19 cellular contexts compared by ENCODE assay signal in the genomic region with DNA sequence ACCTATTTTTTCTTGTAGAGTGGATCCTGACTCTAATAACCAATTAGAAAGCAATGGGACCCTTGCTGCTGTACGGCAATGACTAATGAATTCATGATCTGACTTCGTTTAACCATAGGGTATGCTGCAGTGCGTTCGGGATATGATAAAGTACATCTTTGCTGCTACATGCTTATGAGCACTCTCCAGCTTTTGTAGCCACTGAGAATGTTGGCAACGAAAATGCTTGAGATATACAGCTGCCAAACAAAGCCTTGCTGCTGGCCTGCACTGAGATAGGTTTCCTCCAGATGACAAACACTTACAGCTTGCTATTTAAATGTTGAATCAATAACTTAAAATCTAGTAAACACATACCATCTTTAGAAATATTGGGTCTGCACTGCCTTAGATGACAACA.
A peak's percentile ranks its signal among the peaks of the same experiment; 100 is the strongest.
DNase-seq lines count a peak whose midpoint lies in the region; ATAC-seq, FAIRE-seq and TF ChIP-seq lines count a peak whose summit lies in the region.
"Had no signal": no experiment of that assay in that cellular context is flagged by ENCODE, and none has a peak within 500 bp of the region (broad histone marks: within the 10 kb centered on the region; RNA-seq: fewer than 3 reads in every experiment).

No MANE protein-coding gene starts in this region.

- no peaks in the 10 kb centered on the region for H4K20me1 ChIP-seq in Karpas-422 (ENCODE audit: insufficient read depth, low read depth, low read length)

- H3K36me3 ChIP-seq in heart left ventricle (no peaks in the 10 kb centered on the region), left ventricle myocardium inferior (no peaks in the 10 kb centered on the region), bronchial epithelial cell (ENCODE audit: control insufficient read depth, insufficient read depth, low read length) (no peaks in the 10 kb centered on the region), spleen (no peaks in the 10 kb centered on the region), Karpas-422 (ENCODE audit: insufficient read depth, low read length) (no peaks in the 10 kb centered on the region)

- intact Hi-C loops in heart left ventricle (cut with DNase I) (no loop called here), left ventricle myocardium inferior (cut with micrococcal nuclease) (no loop called here), spleen (cut with DNase I; ENCODE audit: low total_unique reads) (no loop called here)

- TF ChIP-seq CTCF in heart left ventricle (IDR thresholded peaks at IDR 0.05) (no peak), left ventricle myocardium inferior (IDR thresholded peaks at IDR 0.05; ENCODE audit: borderline replicate concordance) (no peak), bronchial epithelial cell (IDR thresholded peaks at IDR 0.05; ENCODE audit: insufficient read depth, low read length, severe bottlenecking) (no peak), spleen (IDR thresholded peaks at IDR 0.05 in 8 of 11, conservative IDR thresholded peaks at IDR 0.05 in 3 of 11) (no peak)

- no peaks in the 10 kb centered on the region for H3K27me3 ChIP-seq in heart left ventricle
- no peaks in the 10 kb centered on the region for H3K27me3 ChIP-seq in left ventricle myocardium inferior (ENCODE audit: low read depth)
- H3K27me3 ChIP-seq in bronchial epithelial cell (ENCODE audit: control insufficient read depth, insufficient read depth, low read length) = no peaks in the 10 kb centered on the region
- no peaks in the 10 kb centered on the region for H3K27me3 ChIP-seq in spleen (replicated peaks in 1 of 7)
- H3K27me3 ChIP-seq in Karpas-422 (ENCODE audit: low read length) = no peaks in the 10 kb centered on the region

- no peak overlapping the region for H2AFZ ChIP-seq in Karpas-422 (ENCODE audit: low read length)

- TF ChIP-seq POLR2A in heart left ventricle (IDR thresholded peaks at IDR 0.05) = no peak
- no peak for TF ChIP-seq POLR2A in spleen (IDR thresholded peaks at IDR 0.05)

- H3K4me3 ChIP-seq in heart left ventricle (no peak overlapping the region), left ventricle myocardium inferior (no peak overlapping the region), bronchial epithelial cell (ENCODE audit: low read depth, low read length) (no peak overlapping the region), spleen (no peak overlapping the region), Karpas-422 (ENCODE audit: low read length) (no peak overlapping the region)

- ATAC-seq in heart left ventricle = peak in 3 of 4 donors; percentile 54 to 71 (median 65)
- ATAC-seq in GM21526 (IDR thresholded peaks at IDR 0.05; ENCODE audit: low FRiP score, unreplicated experiment) = no peak
- ATAC-seq: PC-3 had no signal

- FAIRE-seq in bronchial epithelial cell (lab: Jason Lieb, UNC) = peak; percentile 13
- FAIRE-seq: G401.6, GM12892 had no signal

- no peak overlapping the region for H3K27ac ChIP-seq in heart left ventricle
- H3K27ac ChIP-seq in left ventricle myocardium inferior (replicated peaks) = no peak overlapping the region
- no peak overlapping the region for H3K27ac ChIP-seq in spleen
- no peak overlapping the region for H3K27ac ChIP-seq in Karpas-422 (ENCODE audit: low read length)
- H3K27ac ChIP-seq: KMS-11 had no signal

- 24 to 36% (median 29%) methylated on average over 5 of the region's 5 CpGs for WGBS in heart left ventricle, 4 donors
- 77 to 87% (median 81%) methylated on average over 5 of the region's 5 CpGs for WGBS in spleen, 5 donors

- H3K4me1 ChIP-seq in heart left ventricle (peaks cover 0 to 10% (median 0%) of the 10 kb centered on the region in 12 donors), left ventricle myocardium inferior (peaks cover 10% of the 10 kb centered on the region), spleen (no peaks in the 10 kb centered on the region), Karpas-422 (ENCODE audit: low read length) (no peaks in the 10 kb centered on the region)

- H3K4me2 ChIP-seq in Karpas-422 (ENCODE audit: low read depth, low read length, poor library complexity, severe bottlenecking) = no peak overlapping the region
- H3K4me2 ChIP-seq: KMS-11, SK-N-SH had no signal

- H3K79me2 ChIP-seq in Karpas-422 (ENCODE audit: low read length) = no peaks in the 10 kb centered on the region

- no peak overlapping the region for H3K9ac ChIP-seq in Karpas-422 (ENCODE audit: low read length)
- H3K9ac ChIP-seq: KMS-11, SK-N-SH had no signal

- DNase-seq in heart left ventricle = peak in 1 of 5 donors; percentile 18
- no peak for DNase-seq in left ventricle myocardium inferior
- peak; percentile 0 for DNase-seq in NCI-H1092 (lab: John Stamatoyannopoulos, UW)
- DNase-seq in bronchial epithelial cell (ENCODE audit: low read depth) = no peak
- DNase-seq in spleen = no peak
- DNase-seq in Karpas-422 = no peak
- DNase-seq: IMR-90, NCI-H1436, NCI-H187 treated with DMSO at 0.1 percent for 48 hours, NCI-H226, NCI-H524 treated with DMSO at 0.1 percent for 48 hours, NCI-H82, PC-3, SHP77 treated with DMSO at 0.1 percent for 48 hours, SK-N-SH had no signal

- no peaks in the 10 kb centered on the region for H3K9me2 ChIP-seq in Karpas-422 (replicated peaks; ENCODE audit: insufficient read depth, low read length)
- H3K9me2 ChIP-seq: SK-N-SH had no signal

- peaks cover 0 to 9% (median 0%) of the 10 kb centered on the region in 12 donors for H3K9me3 ChIP-seq in heart left ventricle
- no peaks in the 10 kb centered on the region for H3K9me3 ChIP-seq in left ventricle myocardium inferior (replicated peaks)
- peaks cover 0 to 6% (median 0%) of the 10 kb centered on the region in 8 donors for H3K9me3 ChIP-seq in spleen
- H3K9me3 ChIP-seq in Karpas-422 (ENCODE audit: low read length) = no peaks in the 10 kb centered on the region
- H3K9me3 ChIP-seq: SK-N-SH had no signal
